In genomic region chr20:25238319-25239037, GRCh38 we compare ENCODE assay signal across 9 cellular contexts. TPM values are rescaled to one million over a fixed set of nuclear protein-coding genes. Genes with fewer than 3 reads are reported as not detected.
DNase-seq lines count a peak whose midpoint lies in the region; ATAC-seq and TF ChIP-seq lines count a peak whose summit lies in the region.
"Had no signal": no experiment of that assay in that cellular context is flagged by ENCODE, and none has a peak within 500 bp of the region (broad histone marks: within the 10 kb centered on the region; RNA-seq: fewer than 3 reads in every experiment).

No MANE protein-coding gene starts in this region.

- no peak overlapping the region for H3K4me3 ChIP-seq in RWPE2 (ENCODE audit: severe bottlenecking)
- no peak overlapping the region for H3K4me3 ChIP-seq in psoas muscle

- ATAC-seq in RWPE2 (ENCODE audit: low read depth): peak; percentile 0; the same call in 1 of the 3 replicates
- ATAC-seq in psoas muscle: peak in 1 of 4 donors; percentile 5
- ATAC-seq in HG02642 (IDR thresholded peaks at IDR 0.05; ENCODE audit: poor library complexity, unreplicated experiment): no peak
- ATAC-seq in left lobe of liver: no peak

- WGBS in psoas muscle, 3 donors: 81 to 86% (median 85%) methylated on average over 12 of the region's 12 CpGs

- no peaks in the 10 kb centered on the region for H3K36me3 Mint-ChIP-seq in dendritic cell treated with granulocyte-macrophage colony-stimulating factor and Interleukin-4, amounts not matched to agents 40 ng/mL and 50 ng/mL, for 4 days (ENCODE audit: low read depth)

- H3K9me3 ChIP-seq in RWPE2 (ENCODE audit: severe bottlenecking) (no peaks in the 10 kb centered on the region), psoas muscle (peaks cover 1% of the 10 kb centered on the region)

- TF ChIP-seq CTCF in RWPE2 (IDR thresholded peaks at IDR 0.05; ENCODE audit: poor library complexity, severe bottlenecking) (no peak), psoas muscle (IDR thresholded peaks at IDR 0.05) (no peak)

- DNase-seq in ELR (ENCODE audit: low read depth): peak; percentile 51
- DNase-seq in RWPE2 (ENCODE audit: low spot score): no peak
- no peak for DNase-seq in psoas muscle
- DNase-seq in stimulated activated CD4-positive, alpha-beta T cell treated with anti-CD3 and anti-CD28 coated beads, Interleukin-15, amount 100 ng/mL, for 24 hours: no peak
- no peak for DNase-seq in activated CD4-positive, alpha-beta T cell treated with anti-CD3 and anti-CD28 coated beads for 1 hour
- DNase-seq in left lobe of liver (ENCODE audit: low spot score): no peak
- DNase-seq: NCI-H1417 treated with DMSO at 0.1 percent for 48 hours had no signal

- H3K9me3 Mint-ChIP-seq in dendritic cell treated with granulocyte-macrophage colony-stimulating factor and Interleukin-4, amounts not matched to agents 40 ng/mL and 50 ng/mL, for 4 days: peaks cover 3% of the 10 kb centered on the region

- H3K4me1 ChIP-seq in RWPE2 (ENCODE audit: insufficient read depth, poor library complexity, severe bottlenecking) (peaks cover 43% of the 10 kb centered on the region), psoas muscle (peaks cover 14% of the 10 kb centered on the region)

- H3K27me3 ChIP-seq in RWPE2 (ENCODE audit: insufficient read depth, poor library complexity, severe bottlenecking) (no peaks in the 10 kb centered on the region), psoas muscle (ENCODE audit: insufficient read depth in 3 of 3, low read length in 2 of 3) (no peaks in the 10 kb centered on the region)

- peaks cover 18% of the 10 kb centered on the region for H3K27me3 Mint-ChIP-seq in dendritic cell treated with granulocyte-macrophage colony-stimulating factor and Interleukin-4, amounts not matched to agents 40 ng/mL and 50 ng/mL, for 4 days

- peak overlapping the region; percentile 85 for H3K27ac Mint-ChIP-seq in dendritic cell treated with granulocyte-macrophage colony-stimulating factor and Interleukin-4, amounts not matched to agents 40 ng/mL and 50 ng/mL, for 4 days

- intact Hi-C loops in dendritic cell treated with granulocyte-macrophage colony-stimulating factor and Interleukin-4, amounts not matched to agents 40 ng/mL and 50 ng/mL, for 4 days (cut with micrococcal nuclease): no loop called here
- intact Hi-C loops in psoas muscle (cut with DNase I): no loop called here

- no peak overlapping the region for H3K4me3 Mint-ChIP-seq in dendritic cell treated with granulocyte-macrophage colony-stimulating factor and Interleukin-4, amounts not matched to agents 40 ng/mL and 50 ng/mL, for 4 days

- H3K27ac ChIP-seq in RWPE2 (ENCODE audit: poor library complexity, severe bottlenecking): peak overlapping the region; percentile 97
- peak overlapping the region; percentile 71 for H3K27ac ChIP-seq in psoas muscle

- H3K4me1 Mint-ChIP-seq in dendritic cell treated with granulocyte-macrophage colony-stimulating factor and Interleukin-4, amounts not matched to agents 40 ng/mL and 50 ng/mL, for 4 days (ENCODE audit: low read depth): peaks cover 49% of the 10 kb centered on the region

- H3K36me3 ChIP-seq in RWPE2 (ENCODE audit: low read depth) (no peaks in the 10 kb centered on the region), psoas muscle (ENCODE audit: insufficient read depth in 1 of 2, low read depth in 1 of 2) (no peaks in the 10 kb centered on the region)

RNA-seq across cellular contexts. Expression of gene PYGB, which starts 9.4 kb away (rescaled TPM):
- 10 to 100 TPM in 2 of 4 donors, 1 to 10 TPM in 2; 7.8 to 22.3 (median 10.6) TPM for total RNA-seq in psoas muscle
- polyA plus RNA-seq in psoas muscle: 1 to 10 TPM; 4.9 to 9.5 (median 8.6) TPM
- total RNA-seq in left lobe of liver: 10.3 TPM

RNA-seq across cellular contexts. Expression of gene ENTPD6, which starts 43.0 kb away (rescaled TPM):
- total RNA-seq in psoas muscle (10 to 100 TPM; 28.7 to 42.1 (median 34.6) TPM), left lobe of liver (33.4 TPM)
- 10 to 100 TPM; 38.9 to 65.3 (median 50.5) TPM for polyA plus RNA-seq in psoas muscle
